Comparison of ENCODE assay signal across 8 cellular contexts in genomic region chr3:8964436-8965370, GRCh38. TPM values are rescaled to one million over a fixed set of nuclear protein-coding genes. Genes with fewer than 3 reads are reported as not detected.
DNase-seq lines count a peak whose midpoint lies in the region; ATAC-seq and TF ChIP-seq lines count a peak whose summit lies in the region.

No MANE protein-coding gene starts in this region.

- ATAC-seq in activated CD8-positive, alpha-beta memory T cell treated with anti-CD3 and anti-CD28 coated beads, Interleukin-2, amount 10 ng/mL, durations not matched to agents 7 days and 5 days: no peak
- ATAC-seq in foreskin keratinocyte (peak; percentile 79), GM19035 (IDR thresholded peaks at IDR 0.05; ENCODE audit: unreplicated experiment) (no peak)
- no peak for ATAC-seq in stimulated activated effector memory CD8-positive, alpha-beta T cell treated with anti-CD3 and anti-CD28 coated beads, Interleukin-12 subunit alpha, Interleukin-12 subunit beta, amount 100 ng/mL, for 72 hours

- peak overlapping the region; percentile 85 for H3K4me3 Mint-ChIP-seq in activated CD8-positive, alpha-beta memory T cell treated with anti-CD3 and anti-CD28 coated beads, Interleukin-2, amount 10 ng/mL, durations not matched to agents 7 days and 5 days
- peak overlapping the region; percentile 97 for H3K4me3 Mint-ChIP-seq in stimulated activated effector memory CD8-positive, alpha-beta T cell treated with anti-CD3 and anti-CD28 coated beads, Interleukin-12 subunit alpha, Interleukin-12 subunit beta, amount 100 ng/mL, for 72 hours

- peaks cover 14% of the 10 kb centered on the region for H3K27me3 Mint-ChIP-seq in activated CD8-positive, alpha-beta memory T cell treated with anti-CD3 and anti-CD28 coated beads, Interleukin-2, amount 10 ng/mL, durations not matched to agents 7 days and 5 days

- H3K27ac Mint-ChIP-seq in activated CD8-positive, alpha-beta memory T cell treated with anti-CD3 and anti-CD28 coated beads, Interleukin-2, amount 10 ng/mL, durations not matched to agents 7 days and 5 days: no peak overlapping the region
- peak overlapping the region; percentile 98 for H3K27ac Mint-ChIP-seq in stimulated activated effector memory CD8-positive, alpha-beta T cell treated with anti-CD3 and anti-CD28 coated beads, Interleukin-12 subunit alpha, Interleukin-12 subunit beta, amount 100 ng/mL, for 72 hours

- peak overlapping the region; percentile 56 for H3K27ac ChIP-seq in foreskin keratinocyte

- no peaks in the 10 kb centered on the region for H3K9me3 Mint-ChIP-seq in activated CD8-positive, alpha-beta memory T cell treated with anti-CD3 and anti-CD28 coated beads, Interleukin-2, amount 10 ng/mL, durations not matched to agents 7 days and 5 days (ENCODE audit: low read depth)
- H3K9me3 Mint-ChIP-seq in stimulated activated effector memory CD8-positive, alpha-beta T cell treated with anti-CD3 and anti-CD28 coated beads, Interleukin-12 subunit alpha, Interleukin-12 subunit beta, amount 100 ng/mL, for 72 hours: no peaks in the 10 kb centered on the region

- peaks cover 6% of the 10 kb centered on the region for H3K36me3 Mint-ChIP-seq in activated CD8-positive, alpha-beta memory T cell treated with anti-CD3 and anti-CD28 coated beads, Interleukin-2, amount 10 ng/mL, durations not matched to agents 7 days and 5 days
- H3K36me3 Mint-ChIP-seq in stimulated activated effector memory CD8-positive, alpha-beta T cell treated with anti-CD3 and anti-CD28 coated beads, Interleukin-12 subunit alpha, Interleukin-12 subunit beta, amount 100 ng/mL, for 72 hours: peaks cover 39% of the 10 kb centered on the region

- TF ChIP-seq CTCF in foreskin keratinocyte (conservative IDR thresholded peaks at IDR 0.05): no peak

- peaks cover 32% of the 10 kb centered on the region for H3K4me1 Mint-ChIP-seq in activated CD8-positive, alpha-beta memory T cell treated with anti-CD3 and anti-CD28 coated beads, Interleukin-2, amount 10 ng/mL, durations not matched to agents 7 days and 5 days
- peaks cover 25% of the 10 kb centered on the region for H3K4me1 Mint-ChIP-seq in stimulated activated effector memory CD8-positive, alpha-beta T cell treated with anti-CD3 and anti-CD28 coated beads, Interleukin-12 subunit alpha, Interleukin-12 subunit beta, amount 100 ng/mL, for 72 hours

- DNase-seq in activated CD8-positive, alpha-beta memory T cell treated with anti-CD3 and anti-CD28 coated beads, Interleukin-2, amount 10 ng/mL, durations not matched to agents 7 days and 5 days: no peak
- no peak for DNase-seq in activated CD8-positive, alpha-beta memory T cell treated with anti-CD3 and anti-CD28 coated beads, Interleukin-2, amount 50 U/mL, for 48 hours
- DNase-seq in SW480 (ENCODE audit: low spot score): peak; percentile 67
- peak; percentile 73 to 90 for DNase-seq in foreskin keratinocyte
- no peak for DNase-seq in stimulated activated effector memory CD8-positive, alpha-beta T cell treated with anti-CD3 and anti-CD28 coated beads, Interleukin-12 subunit alpha, Interleukin-12 subunit beta, amount 100 ng/mL, for 72 hours (ENCODE audit: low spot score in 2 of 2)
- DNase-seq in NCI-H1105 treated with DMSO at 0.1 percent for 48 hours (lab: John Stamatoyannopoulos, UW): no peak
- no peak for DNase-seq in NOMO-1 (lab: John Stamatoyannopoulos, UW; ENCODE audit: unreplicated experiment in 2 of 2)

- CTCF ChIA-PET in activated CD8-positive, alpha-beta memory T cell treated with anti-CD3 and anti-CD28 coated beads, Interleukin-2, amount 10 ng/mL, durations not matched to agents 7 days and 5 days (lab: Charles Lee): interaction anchor here (1.0 to 1.6 kb wide), 2 partner anchors 23 to 387 kb away, joined by 3 to 6 read pairs; no protein-coding TSS in a partner anchor

- no peaks in the 10 kb centered on the region for H3K27me3 ChIP-seq in foreskin keratinocyte

- H3K4me1 ChIP-seq in foreskin keratinocyte: peaks cover 21% of the 10 kb centered on the region

RNA-seq across cellular contexts. Expression of gene RAD18, which starts 1.4 kb away (rescaled TPM):
- total RNA-seq in activated CD8-positive, alpha-beta memory T cell treated with anti-CD3 and anti-CD28 coated beads, Interleukin-2, amount 10 ng/mL, durations not matched to agents 7 days and 5 days: 10 to 100 TPM; 35.4 to 37.6 TPM
- 23.3 and 23.5 TPM in 2 replicates for total RNA-seq in foreskin keratinocyte
- 6.7 and 7.8 TPM in 2 replicates for polyA plus RNA-seq in foreskin keratinocyte

Comparison
In these comparisons a context has a peak if more than half of its experiments do, and no peak if none do; other contexts are left out.
1. DNase-seq: peak in SW480 (single experiment) and foreskin keratinocyte (2 of 2); none in activated CD8-positive, alpha-beta memory T cell treated with anti-CD3 and anti-CD28 coated beads, Interleukin-2, amount 10 ng/mL, durations not matched to agents 7 days and 5 days (single experiment), activated CD8-positive, alpha-beta memory T cell treated with anti-CD3 and anti-CD28 coated beads, Interleukin-2, amount 50 U/mL, for 48 hours (single experiment), stimulated activated effector memory CD8-positive, alpha-beta T cell treated with anti-CD3 and anti-CD28 coated beads, Interleukin-12 subunit alpha, Interleukin-12 subunit beta, amount 100 ng/mL, for 72 hours (0 of 2), NCI-H1105 treated with DMSO at 0.1 percent for 48 hours (single experiment) and NOMO-1 (0 of 2).